Comparison of ENCODE assay signal across 27 cellular contexts in genomic region chr5:128378196-128378595, GRCh38.
DNase-seq lines count a peak whose midpoint lies in the region; ATAC-seq, FAIRE-seq and TF ChIP-seq lines count a peak whose summit lies in the region.
"Had no signal": no experiment of that assay in that cellular context is flagged by ENCODE, and none has a peak within 500 bp of the region (broad histone marks: within the 10 kb centered on the region; RNA-seq: fewer than 3 reads in every experiment).

No MANE protein-coding gene starts in this region.

- H3K27me3 ChIP-seq in IMR-90 (ENCODE audit: control insufficient read depth, insufficient read depth, low read length) (no peaks in the 10 kb centered on the region), brain microvascular endothelial cell (replicated peaks) (no peaks in the 10 kb centered on the region)
- H3K27me3 ChIP-seq: thyroid gland had no signal

- no peak overlapping the region for H4K5ac ChIP-seq in IMR-90 (ENCODE audit: low read depth, low read length)

- H3K9me3 ChIP-seq in IMR-90 (ENCODE audit: control insufficient read depth, insufficient read depth, low read length) = no peaks in the 10 kb centered on the region
- H3K9me3 ChIP-seq: SK-N-SH, thyroid gland had no signal

- no peak for TF ChIP-seq POLR2A in IMR-90 (IDR thresholded peaks at IDR 0.05; ENCODE audit: low read depth, low read length)

- TF ChIP-seq RAD21 in IMR-90 (IDR thresholded peaks at IDR 0.05; ENCODE audit: low read length) = no peak

- TF ChIP-seq CTCF in IMR-90 (conservative IDR thresholded peaks at IDR 0.05; ENCODE audit: low read depth, low read length) = no peak
- TF ChIP-seq CTCF in brain microvascular endothelial cell (IDR thresholded peaks at IDR 0.05; ENCODE audit: low read depth, low read length, missing control alignments) = no peak
- TF ChIP-seq CTCF in type B pancreatic cell (conservative IDR thresholded peaks at IDR 0.05) = no peak
- no peak for TF ChIP-seq CTCF in D721Med (IDR thresholded peaks at IDR 0.05; ENCODE audit: insufficient read depth, missing control alignments)

- intact Hi-C loops in IMR-90 (cut with micrococcal nuclease) = loop anchor here (10.0 kb wide), 1 partner anchor 297 kb away; no protein-coding TSS in a partner anchor

- H2AK9ac ChIP-seq in IMR-90 (replicated peaks; ENCODE audit: low read depth, low read length, poor library complexity) = no peak overlapping the region

- H3K9me1 ChIP-seq in IMR-90 (ENCODE audit: insufficient read depth, low read length) = peaks cover 2% of the 10 kb centered on the region; the same call in 1 of the 2 replicates

- no peak overlapping the region for H3K14ac ChIP-seq in IMR-90 (replicated peaks; ENCODE audit: low read depth, low read length)

- H2BK120ac ChIP-seq in IMR-90 (ENCODE audit: low read depth, low read length) = no peak overlapping the region

- no peak overlapping the region for H3K4me3 ChIP-seq in IMR-90 (ENCODE audit: insufficient read depth, low read depth, low read length)
- no peak overlapping the region for H3K4me3 ChIP-seq in brain microvascular endothelial cell (ENCODE audit: low read depth, low read length)
- H3K4me3 ChIP-seq: thyroid gland had no signal

- no peak overlapping the region for H2AK5ac ChIP-seq in IMR-90 (ENCODE audit: low read depth, low read length)

- no peak overlapping the region for H2AFZ ChIP-seq in IMR-90 (replicated peaks; ENCODE audit: low read length, poor library complexity)
- H2AFZ ChIP-seq: parathyroid adenoma had no signal

- 0 out of 2 replicates have a peak, but pooled peaks have one; percentile 35 for ATAC-seq in IMR-90 (ENCODE audit: low read depth)
- ATAC-seq: activated T-cell treated with anti-CD3 and anti-CD28 coated beads, Interleukin-2, amount 50 U/mL, for 4 hours; CD8-positive, alpha-beta T cell; sciatic nerve; stimulated activated naive CD8-positive, alpha-beta T cell treated with anti-CD3 and anti-CD28 coated beads, Interleukin-15, Interleukin-2, amounts not matched to agents 100 U/mL and 50 U/mL, for 24 hours had no signal

- H4K91ac ChIP-seq in IMR-90 (ENCODE audit: insufficient read depth, low read depth, low read length) = no peak overlapping the region

- no peaks in the 10 kb centered on the region for H3K79me1 ChIP-seq in IMR-90 (ENCODE audit: low read depth in 1 of 2, low read length in 2 of 2)

- no peak overlapping the region for H4K8ac ChIP-seq in IMR-90 (ENCODE audit: low read depth in 2 of 2, low read length in 2 of 2)

- no peaks in the 10 kb centered on the region for H3K27me3 Mint-ChIP-seq in type B pancreatic cell
- H3K27me3 Mint-ChIP-seq: activated naive CD4-positive, alpha-beta T cell treated with anti-CD3 and anti-CD28 coated beads, Interleukin-2, amount 50 U/mL, for 24 hours; dendritic cell treated with granulocyte-macrophage colony-stimulating factor and Interleukin-4, amounts not matched to agents 40 ng/mL and 50 ng/mL, for 4 days; memory B cell had no signal

- H3K4me2 ChIP-seq in IMR-90 (ENCODE audit: low read depth, low read length) = no peak overlapping the region
- H3K4me2 ChIP-seq: SK-N-SH had no signal

- 100% methylated on average over 2 of the region's 2 CpGs; no CpG with 5 or more reads in 1 of the 2 experiments for WGBS in IMR-90 (ENCODE audit: extremely low coverage in 2 of 2, insufficient read length in 1 of 2), 2 experiments

- peaks cover 22% of the 10 kb centered on the region for H3K36me3 Mint-ChIP-seq in type B pancreatic cell
- H3K36me3 Mint-ChIP-seq: activated naive CD4-positive, alpha-beta T cell treated with anti-CD3 and anti-CD28 coated beads, Interleukin-2, amount 50 U/mL, for 24 hours; CD8-positive, alpha-beta T cell; memory B cell had no signal

- H3K9me3 Mint-ChIP-seq in type B pancreatic cell = no peaks in the 10 kb centered on the region
- H3K9me3 Mint-ChIP-seq: activated naive CD4-positive, alpha-beta T cell treated with anti-CD3 and anti-CD28 coated beads, Interleukin-2, amount 50 U/mL, for 24 hours; activated T-cell treated with anti-CD3 and anti-CD28 coated beads, Interleukin-2, amount 50 U/mL, for 4 hours; CD8-positive, alpha-beta T cell; dendritic cell treated with granulocyte-macrophage colony-stimulating factor and Interleukin-4, amounts not matched to agents 40 ng/mL and 50 ng/mL, for 4 days; memory B cell had no signal

- DNase-seq in IMR-90 (peak; percentile 28), brain microvascular endothelial cell (peak; percentile 63), kidney glomerular epithelial cell (lab: John Stamatoyannopoulos, UW) (peak; percentile 89), type B pancreatic cell (ENCODE audit: extremely low spot score, unreplicated experiment) (no peak), D721Med (ENCODE audit: insufficient read length, low spot score) (no peak), GM19238 (ENCODE audit: insufficient read length, low spot score) (no peak), amniotic stem cell (lab: John Stamatoyannopoulos, UW) (no peak)
- DNase-seq: activated CD4-positive, CD25-positive, alpha-beta regulatory T cell; activated CD8-positive, alpha-beta memory T cell treated with anti-CD3 and anti-CD28 coated beads for 24 hours; activated T-cell treated with anti-CD3 and anti-CD28 coated beads, Interleukin-2, amount 50 U/mL, for 4 hours; CD8-positive, alpha-beta T cell; GOT3; hippocampal formation; NCI-H1105; NCI-H2029 treated with DMSO at 0.1 percent for 48 hours; SK-N-SH; stimulated activated CD4-positive, alpha-beta T cell treated with anti-CD3 and anti-CD28 coated beads, Interleukin-1b, Interleukin-23, amount 100 ng/mL, for 48 hours; stimulated activated naive CD8-positive, alpha-beta T cell treated with anti-CD3 and anti-CD28 coated beads, Interleukin-15, Interleukin-2, amounts not matched to agents 100 U/mL and 50 U/mL, for 24 hours; T1000; thyroid gland had no signal

- H3K4me1 ChIP-seq in IMR-90 (ENCODE audit: control insufficient read depth, insufficient read depth, low read length) = no peaks in the 10 kb centered on the region
- H3K4me1 ChIP-seq: parathyroid adenoma, thyroid gland had no signal

- H3K23ac ChIP-seq in IMR-90 (ENCODE audit: low read depth, low read length) = no peak overlapping the region

- no peaks in the 10 kb centered on the region for H4K20me1 ChIP-seq in IMR-90 (ENCODE audit: insufficient read depth, low read length)

- peaks cover 5% of the 10 kb centered on the region; the same call in 1 of the 2 replicates for H3K36me3 ChIP-seq in IMR-90 (ENCODE audit: control insufficient read depth, insufficient read depth, low read length)
- no peaks in the 10 kb centered on the region for H3K36me3 ChIP-seq in brain microvascular endothelial cell (replicated peaks)
- H3K36me3 ChIP-seq: thyroid gland had no signal

- CTCF ChIA-PET in IMR-90 (lab: Yijun Ruan, JAX) = interaction anchor here (0.6 kb wide), 1 partner anchor 11 kb away, joined by 3 read pairs; no protein-coding TSS in a partner anchor

- no peak overlapping the region for H2BK20ac ChIP-seq in IMR-90 (ENCODE audit: low read depth, low read length)

- no peak overlapping the region for H3K18ac ChIP-seq in IMR-90 (ENCODE audit: low read depth, low read length)

- no peak overlapping the region for H2BK15ac ChIP-seq in IMR-90 (ENCODE audit: low read depth, low read length)

- H3K56ac ChIP-seq in IMR-90 (ENCODE audit: extremely low read depth, insufficient read depth, low read length) = no peak overlapping the region

- no peak overlapping the region for H2BK5ac ChIP-seq in IMR-90 (ENCODE audit: low read depth, low read length, poor library complexity, severe bottlenecking)

- in situ Hi-C loops in IMR-90 (cut with MboI; ENCODE audit: low sequenced_read_pairs) (no loop called here), brain microvascular endothelial cell (cut with HindIII; ENCODE audit: low pct_ligation_motif_present, low sequenced_read_pairs) (no loop called here)

- no peak overlapping the region for H3K9ac ChIP-seq in IMR-90 (ENCODE audit: low read depth, low read length)
- H3K9ac ChIP-seq: parathyroid adenoma, SK-N-SH had no signal

- no TSS peak for BruUV-seq in IMR-90 (replicated peaks; lab: Mats Ljungman, UMichigan)

- no peak overlapping the region for H3K4ac ChIP-seq in IMR-90 (ENCODE audit: low read depth, low read length)

- peaks cover 34% of the 10 kb centered on the region for H3K4me1 Mint-ChIP-seq in type B pancreatic cell (ENCODE audit: unreplicated experiment)
- H3K4me1 Mint-ChIP-seq: activated naive CD4-positive, alpha-beta T cell treated with anti-CD3 and anti-CD28 coated beads, Interleukin-2, amount 50 U/mL, for 24 hours; memory B cell had no signal

- peak overlapping the region; percentile 35 for H3K4me3 Mint-ChIP-seq in type B pancreatic cell
- H3K4me3 Mint-ChIP-seq: activated naive CD4-positive, alpha-beta T cell treated with anti-CD3 and anti-CD28 coated beads, Interleukin-2, amount 50 U/mL, for 24 hours; activated T-cell treated with anti-CD3 and anti-CD28 coated beads, Interleukin-2, amount 50 U/mL, for 4 hours; CD8-positive, alpha-beta T cell; dendritic cell treated with granulocyte-macrophage colony-stimulating factor and Interleukin-4, amounts not matched to agents 40 ng/mL and 50 ng/mL, for 4 days; memory B cell had no signal

- POLR2A ChIA-PET in IMR-90 (lab: Charles Lee; ENCODE audit: unreplicated experiment) = no interaction called here

- no peak for FAIRE-seq in D721Med (lab: Jason Lieb, UNC)
- FAIRE-seq: islet of Langerhans, RCC 7860 had no signal

- dilution Hi-C loops in IMR-90 (cut with HindIII; ENCODE audit: low sequenced_read_pairs, unreplicated experiment) = no loop called here

- no peak overlapping the region for H3K27ac Mint-ChIP-seq in type B pancreatic cell
- H3K27ac Mint-ChIP-seq: activated naive CD4-positive, alpha-beta T cell treated with anti-CD3 and anti-CD28 coated beads, Interleukin-2, amount 50 U/mL, for 24 hours; CD8-positive, alpha-beta T cell; dendritic cell treated with granulocyte-macrophage colony-stimulating factor and Interleukin-4, amounts not matched to agents 40 ng/mL and 50 ng/mL, for 4 days; memory B cell had no signal

- no peak overlapping the region for H3K27ac ChIP-seq in IMR-90 (ENCODE audit: insufficient read depth, low read length)
- no peak overlapping the region for H3K27ac ChIP-seq in brain microvascular endothelial cell
- H3K27ac ChIP-seq: parathyroid adenoma, thyroid gland had no signal

TF ChIP-seq in IMR-90, 13 proteins besides CTCF, POLR2A, EP300 and RAD21 (continues in another document):
- TF ChIP-seq RCOR1 (IDR thresholded peaks at IDR 0.05; ENCODE audit: insufficient replicate concordance, low read length) (no peak), RFX5 (IDR thresholded peaks at IDR 0.05; ENCODE audit: low read depth, low read length) (no peak), MAZ (IDR thresholded peaks at IDR 0.05; ENCODE audit: borderline replicate concordance, low read depth, low read length) (no peak), MXI1 (IDR thresholded peaks at IDR 0.05; ENCODE audit: borderline replicate concordance, low read depth, low read length) (no peak), BHLHE40 (IDR thresholded peaks at IDR 0.05; ENCODE audit: low read depth, low read length) (no peak)

Comparison
In these comparisons a context has a peak if more than half of its experiments do, and no peak if none do; other contexts are left out.
1. DNase-seq: peak in IMR-90 (single experiment), brain microvascular endothelial cell (single experiment) and kidney glomerular epithelial cell (single experiment); none in type B pancreatic cell (single experiment), D721Med (single experiment), GM19238 (single experiment) and amniotic stem cell (single experiment).